Comparison of ENCODE assay signal across 21 cellular contexts in the genomic region with DNA sequence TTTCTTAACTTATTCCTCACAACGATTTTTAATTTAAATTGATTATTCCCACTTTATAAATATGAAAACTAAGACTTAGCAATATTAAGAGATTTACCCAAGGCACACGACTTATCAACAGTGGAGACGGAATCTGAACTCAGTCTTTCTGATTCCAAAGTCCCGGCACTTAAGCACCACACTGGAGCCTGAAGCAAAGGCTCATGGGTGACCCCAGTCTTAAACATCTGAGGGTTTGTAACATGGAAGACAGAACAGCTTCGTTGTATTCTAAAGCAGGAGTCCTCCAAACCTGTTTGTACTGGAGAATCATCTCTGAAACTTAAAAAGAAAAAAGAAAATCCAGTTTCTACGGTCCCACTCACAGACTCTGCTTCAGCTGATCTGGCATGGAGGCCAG.
DNase-seq lines count a peak whose midpoint lies in the region; ATAC-seq, FAIRE-seq and TF ChIP-seq lines count a peak whose summit lies in the region.
"Had no signal": no experiment of that assay in that cellular context is flagged by ENCODE, and none has a peak within 500 bp of the region (broad histone marks: within the 10 kb centered on the region; RNA-seq: fewer than 3 reads in every experiment).

No MANE protein-coding gene starts in this region.

- H3K9ac ChIP-seq in SK-N-SH (no peak overlapping the region), astrocyte (ENCODE audit: low read length) (no peak overlapping the region)
- H3K9ac ChIP-seq: KMS-11 had no signal

- TF ChIP-seq CTCF in SK-N-SH (IDR thresholded peaks at IDR 0.05) (no peak), astrocyte (IDR thresholded peaks at IDR 0.05; ENCODE audit: insufficient read depth, low read depth, low read length) (no peak), nephron (IDR thresholded peaks at IDR 0.05; ENCODE audit: unreplicated experiment in 3 of 3) (no peak), chondrocyte (IDR thresholded peaks at IDR 0.05) (no peak)

- H3K4me2 ChIP-seq in SK-N-SH: peak overlapping the region; percentile 79
- no peak overlapping the region for H3K4me2 ChIP-seq in astrocyte (ENCODE audit: low read length)
- H3K4me2 ChIP-seq: KMS-11 had no signal

- peak overlapping the region; percentile 73 for H3K27ac Mint-ChIP-seq in astrocyte (ENCODE audit: unreplicated experiment)
- H3K27ac Mint-ChIP-seq in nephron: peak overlapping the region in 2 of 3 experiments; percentile 73 to 78
- H3K27ac Mint-ChIP-seq in chondrocyte (ENCODE audit: unreplicated experiment): no peak overlapping the region
- H3K27ac Mint-ChIP-seq: B cell, CD14-positive monocyte had no signal

- no peak for FAIRE-seq in astrocyte (lab: Jason Lieb, UNC)
- FAIRE-seq: GM19239, HTR-8/SVneo had no signal

- H3K27ac ChIP-seq in SK-N-SH (ENCODE audit: low read depth in 2 of 2, low read length in 1 of 2): peak overlapping the region; percentile 96 to 98
- H3K27ac ChIP-seq in astrocyte (ENCODE audit: low read depth, low read length): no peak overlapping the region
- H3K27ac ChIP-seq: 22Rv1, KMS-11, Peyer's patch had no signal

- H3F3A ChIP-seq in SK-N-SH (replicated peaks; ENCODE audit: insufficient read depth): peaks cover 19% of the 10 kb centered on the region

- ATAC-seq in SK-N-SH treated with all-trans-retinoic acid at 6 μM for 48 hours: no peak

- no peaks in the 10 kb centered on the region for H4K20me1 ChIP-seq in SK-N-SH (ENCODE audit: insufficient read depth)
- H4K20me1 ChIP-seq in astrocyte (ENCODE audit: insufficient read depth, low read length): no peaks in the 10 kb centered on the region

- no peaks in the 10 kb centered on the region for H3K9me3 Mint-ChIP-seq in astrocyte (ENCODE audit: unreplicated experiment)
- peaks cover 3% of the 10 kb centered on the region for H3K9me3 Mint-ChIP-seq in nephron
- no peaks in the 10 kb centered on the region for H3K9me3 Mint-ChIP-seq in chondrocyte (ENCODE audit: low read depth)

- no peaks in the 10 kb centered on the region for H3K36me3 ChIP-seq in SK-N-SH (replicated peaks in 1 of 2; ENCODE audit: control insufficient read depth in 1 of 2, insufficient read depth in 2 of 2, low read length in 1 of 2)
- no peaks in the 10 kb centered on the region for H3K36me3 ChIP-seq in astrocyte (ENCODE audit: insufficient read depth, low read length)
- H3K36me3 ChIP-seq: Peyer's patch had no signal

- WGBS in SK-N-SH (ENCODE audit: low lambda C conversion rate): 77% methylated on average over 6 of the region's 6 CpGs

- no peak for TF ChIP-seq RAD21 in SK-N-SH (IDR thresholded peaks at IDR 0.05; ENCODE audit: low read length)

- H2AFZ ChIP-seq in SK-N-SH (ENCODE audit: low read depth) (no peak overlapping the region), astrocyte (ENCODE audit: low read depth, low read length) (no peak overlapping the region)

- H3K9me2 ChIP-seq in SK-N-SH: no peaks in the 10 kb centered on the region

- TF ChIP-seq EP300 in SK-N-SH (IDR thresholded peaks at IDR 0.05; ENCODE audit: borderline replicate concordance in 1 of 2, low read depth in 1 of 2, low read length in 1 of 2): no peak

- DNase-seq in SK-N-SH (no peak), astrocyte (ENCODE audit: low read depth) (no peak), NCI-H2107 (lab: John Stamatoyannopoulos, UW) (no peak), COLO668 (lab: John Stamatoyannopoulos, UW; ENCODE audit: unreplicated experiment) (no peak), chondrocyte (ENCODE audit: low spot score) (no peak), NCI-H345 (lab: John Stamatoyannopoulos, UW) (no peak)
- DNase-seq: MM.1S, NCI-H2029, NCI-H2227 treated with DMSO at 0.1 percent for 48 hours, NCI-H510A, NCI-H69, Peyer's patch, SIG-M5 had no signal

- H3K4me3 Mint-ChIP-seq in astrocyte (ENCODE audit: unreplicated experiment) (no peak overlapping the region), nephron (no peak overlapping the region), chondrocyte (ENCODE audit: unreplicated experiment) (no peak overlapping the region)
- H3K4me3 Mint-ChIP-seq: B cell, CD14-positive monocyte had no signal

- POLR2A ChIA-PET in SK-N-SH (lab: Yijun Ruan, JAX): no interaction called here

- H3K79me2 ChIP-seq in SK-N-SH (ENCODE audit: insufficient read depth): no peaks in the 10 kb centered on the region
- H3K79me2 ChIP-seq in astrocyte (ENCODE audit: insufficient read depth, low read length): no peaks in the 10 kb centered on the region

- H3K36me3 Mint-ChIP-seq in astrocyte (ENCODE audit: low read depth, unreplicated experiment): peaks cover 1% of the 10 kb centered on the region
- no peaks in the 10 kb centered on the region for H3K36me3 Mint-ChIP-seq in nephron (ENCODE audit: low read depth)
- H3K36me3 Mint-ChIP-seq in chondrocyte (ENCODE audit: low read depth): peaks cover 2% of the 10 kb centered on the region
- H3K36me3 Mint-ChIP-seq: CD14-positive monocyte had no signal

- H3K9me3 ChIP-seq in SK-N-SH (no peaks in the 10 kb centered on the region), astrocyte (ENCODE audit: insufficient read depth, low read depth, low read length) (no peaks in the 10 kb centered on the region)
- H3K9me3 ChIP-seq: Peyer's patch had no signal

- H3K4me1 ChIP-seq in SK-N-SH (ENCODE audit: control insufficient read depth in 1 of 2, insufficient read depth in 2 of 2, low read depth in 1 of 2, low read length in 1 of 2) (peaks cover 21 to 35% of the 10 kb centered on the region in 2 experiments; a peak in 3 of 4 replicates), astrocyte (ENCODE audit: insufficient read depth, low read length) (peaks cover 20% of the 10 kb centered on the region)

- CTCF ChIA-PET in SK-N-SH (lab: Yijun Ruan, JAX): interaction anchor here (1.4 kb wide), 1 partner anchor 14 kb away, joined by 3 read pairs; no protein-coding TSS in a partner anchor

- no peak overlapping the region for H3K4me3 ChIP-seq in SK-N-SH (ENCODE audit: low read depth in 2 of 2, low read length in 1 of 2)
- no peak overlapping the region for H3K4me3 ChIP-seq in astrocyte (ENCODE audit: insufficient read depth, low read depth, low read length)
- H3K4me3 ChIP-seq: Peyer's patch had no signal

- H3K27me3 Mint-ChIP-seq in astrocyte (ENCODE audit: low read depth, unreplicated experiment) (no peaks in the 10 kb centered on the region), nephron (ENCODE audit: low read depth) (no peaks in the 10 kb centered on the region), chondrocyte (ENCODE audit: low read depth) (no peaks in the 10 kb centered on the region)
- H3K27me3 Mint-ChIP-seq: B cell had no signal

- H3K4me1 Mint-ChIP-seq in astrocyte (ENCODE audit: low read depth, unreplicated experiment) (peaks cover 22% of the 10 kb centered on the region), nephron (peaks cover 29% of the 10 kb centered on the region), chondrocyte (ENCODE audit: low read depth) (peaks cover 30% of the 10 kb centered on the region)

- H3K27me3 ChIP-seq in SK-N-SH (ENCODE audit: insufficient read depth) (no peaks in the 10 kb centered on the region), astrocyte (ENCODE audit: insufficient read depth, low read length) (no peaks in the 10 kb centered on the region)
- H3K27me3 ChIP-seq: Peyer's patch had no signal

TF ChIP-seq in SK-N-SH, 30 proteins besides CTCF, POLR2A, EP300 and RAD21 (continues in another document):
- TF ChIP-seq EZH2phosphoT487 (IDR thresholded peaks at IDR 0.05; ENCODE audit: borderline replicate concordance, low read depth) (no peak), YY1 (IDR thresholded peaks at IDR 0.05; ENCODE audit: low read depth) (no peak), TAF1 (IDR thresholded peaks at IDR 0.05; ENCODE audit: borderline replicate concordance, low read depth, low read length) (no peak), SIN3A (IDR thresholded peaks at IDR 0.05; ENCODE audit: borderline replicate concordance, low read depth, low read length) (no peak), USF2 (IDR thresholded peaks at IDR 0.05; ENCODE audit: borderline replicate concordance, low read depth, low read length) (no peak)

TF ChIP-seq in SK-N-SH treated with all-trans-retinoic acid at 6 μM for 48 hours, 23 proteins besides CTCF, POLR2A, EP300 and RAD21 (continues in another document):
- TF ChIP-seq CSDC2 (CRISPR knock-in tag; IDR thresholded peaks at IDR 0.05) (no peak), ZNF8 (CRISPR knock-in tag; IDR thresholded peaks at IDR 0.05) (no peak), ZFP3 (CRISPR knock-in tag; IDR thresholded peaks at IDR 0.05) (no peak), ISL1 (CRISPR knock-in tag; IDR thresholded peaks at IDR 0.05) (no peak), PATZ1 (CRISPR knock-in tag; IDR thresholded peaks at IDR 0.05; ENCODE audit: borderline replicate concordance) (no peak), PPARA (CRISPR knock-in tag; IDR thresholded peaks at IDR 0.05; ENCODE audit: borderline replicate concordance) (no peak), SNAI2 (CRISPR knock-in tag; IDR thresholded peaks at IDR 0.05) (no peak), ESRRG (CRISPR knock-in tag; IDR thresholded peaks at IDR 0.05) (no peak), BACH2 (CRISPR knock-in tag; IDR thresholded peaks at IDR 0.05; ENCODE audit: borderline replicate concordance) (no peak)
- TF ChIP-seq, protein P1, sequence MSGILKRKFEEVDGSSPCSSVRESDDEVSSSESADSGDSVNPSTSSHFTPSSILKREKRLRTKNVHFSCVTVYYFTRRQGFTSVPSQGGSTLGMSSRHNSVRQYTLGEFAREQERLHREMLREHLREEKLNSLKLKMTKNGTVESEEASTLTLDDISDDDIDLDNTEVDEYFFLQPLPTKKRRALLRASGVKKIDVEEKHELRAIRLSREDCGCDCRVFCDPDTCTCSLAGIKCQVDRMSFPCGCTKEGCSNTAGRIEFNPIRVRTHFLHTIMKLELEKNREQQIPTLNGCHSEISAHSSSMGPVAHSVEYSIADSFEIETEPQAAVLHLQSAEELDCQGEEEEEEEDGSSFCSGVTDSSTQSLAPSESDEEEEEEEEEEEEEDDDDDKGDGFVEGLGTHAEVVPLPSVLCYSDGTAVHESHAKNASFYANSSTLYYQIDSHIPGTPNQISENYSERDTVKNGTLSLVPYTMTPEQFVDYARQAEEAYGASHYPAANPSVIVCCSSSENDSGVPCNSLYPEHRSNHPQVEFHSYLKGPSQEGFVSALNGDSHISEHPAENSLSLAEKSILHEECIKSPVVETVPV (CRISPR knock-in tag; IDR thresholded peaks at IDR 0.05): no peak
